8 cellular contexts compared by ENCODE assay signal in genomic region chr7:2864204-2864985, GRCh38. TPM values are rescaled to one million over a fixed set of nuclear protein-coding genes. Genes with fewer than 3 reads are reported as not detected.
A peak's percentile ranks its signal among the peaks of the same experiment; 100 is the strongest.
DNase-seq lines count a peak whose midpoint lies in the region; ATAC-seq and TF ChIP-seq lines count a peak whose summit lies in the region.

No MANE protein-coding gene starts in this region.

- H3K79me2 ChIP-seq in Loucy (ENCODE audit: insufficient read depth, low read length) = peaks cover 4% of the 10 kb centered on the region; the same call in 1 of the 2 replicates

- H3K4me1 Mint-ChIP-seq in chondrocyte (ENCODE audit: low read depth) = peaks cover 29% of the 10 kb centered on the region
- H3K4me1 Mint-ChIP-seq in nephron = peaks cover 20% of the 10 kb centered on the region
- peaks cover 9% of the 10 kb centered on the region for H3K4me1 Mint-ChIP-seq in endodermal cell

- no peaks in the 10 kb centered on the region for H3F3A ChIP-seq in Loucy (ENCODE audit: low read depth)

- no peaks in the 10 kb centered on the region for H3K36me3 Mint-ChIP-seq in chondrocyte (ENCODE audit: low read depth)
- no peaks in the 10 kb centered on the region for H3K36me3 Mint-ChIP-seq in nephron (ENCODE audit: low read depth)
- no peaks in the 10 kb centered on the region for H3K36me3 Mint-ChIP-seq in endodermal cell (ENCODE audit: low read depth)

- H3K9me3 ChIP-seq in Loucy (ENCODE audit: insufficient read depth, low read depth, low read length) = no peaks in the 10 kb centered on the region
- H3K9me3 ChIP-seq in endodermal cell (ENCODE audit: control insufficient read depth, low read length) = no peaks in the 10 kb centered on the region

- peak overlapping the region; percentile 85 for H3K4me2 ChIP-seq in Loucy (ENCODE audit: low read depth, low read length, poor library complexity, severe bottlenecking)

- TF ChIP-seq CTCF in Loucy (conservative IDR thresholded peaks at IDR 0.05; ENCODE audit: low read length) = no peak
- TF ChIP-seq CTCF in chondrocyte (IDR thresholded peaks at IDR 0.05) = no peak
- no peak for TF ChIP-seq CTCF in nephron (IDR thresholded peaks at IDR 0.05; ENCODE audit: unreplicated experiment in 3 of 3)
- no peak for TF ChIP-seq CTCF in endodermal cell (conservative IDR thresholded peaks at IDR 0.05)

- H3K4me1 ChIP-seq in Loucy (ENCODE audit: insufficient read depth, low read length, poor library complexity, severe bottlenecking) = peaks cover 23% of the 10 kb centered on the region
- H3K4me1 ChIP-seq in endodermal cell (ENCODE audit: control insufficient read depth, insufficient read depth, low read length) = no peaks in the 10 kb centered on the region

- H3K9ac ChIP-seq in Loucy (ENCODE audit: low read depth, low read length, poor library complexity, severe bottlenecking) (no peak overlapping the region), endodermal cell (ENCODE audit: extremely low read depth, low read length, poor library complexity, severe bottlenecking) (no peak overlapping the region)

- H3K36me3 ChIP-seq in Loucy (ENCODE audit: insufficient read depth, low read length) (no peaks in the 10 kb centered on the region), endodermal cell (ENCODE audit: control insufficient read depth, insufficient read depth, low read length) (no peaks in the 10 kb centered on the region)

- H3K27ac Mint-ChIP-seq in chondrocyte (ENCODE audit: unreplicated experiment) = peak overlapping the region; percentile 99
- peak overlapping the region; percentile 82 to 93 (median 82) for H3K27ac Mint-ChIP-seq in nephron
- no peak overlapping the region for H3K27ac Mint-ChIP-seq in endodermal cell

- WGBS in endodermal cell (ENCODE audit: insufficient coverage in 1 of 2, insufficient read length in 1 of 2), 2 experiments = 94 to 98% methylated on average over 11 to 12 of the region's 12 CpGs

- peak overlapping the region; percentile 68 for H3K4me3 Mint-ChIP-seq in chondrocyte (ENCODE audit: unreplicated experiment)
- no peak overlapping the region for H3K4me3 Mint-ChIP-seq in nephron
- no peak overlapping the region for H3K4me3 Mint-ChIP-seq in endodermal cell

- ATAC-seq in HG03521 (IDR thresholded peaks at IDR 0.05; ENCODE audit: unreplicated experiment) = no peak

- peak; percentile 25 for DNase-seq in ACHN
- DNase-seq in chondrocyte (ENCODE audit: low spot score) = no peak
- no peak for DNase-seq in Ammon's horn (ENCODE audit: low spot score)
- DNase-seq in endodermal cell = no peak
- no peak for DNase-seq in UCSD-AML1 (lab: John Stamatoyannopoulos, UW; ENCODE audit: unreplicated experiment)

- H3K27me3 Mint-ChIP-seq in chondrocyte (ENCODE audit: low read depth) = no peaks in the 10 kb centered on the region
- peaks cover 3% of the 10 kb centered on the region for H3K27me3 Mint-ChIP-seq in nephron (ENCODE audit: low read depth)
- no peaks in the 10 kb centered on the region for H3K27me3 Mint-ChIP-seq in endodermal cell (ENCODE audit: insufficient read depth)

- H3K27ac ChIP-seq in endodermal cell (ENCODE audit: low read depth, low read length) = no peak overlapping the region

- H4K20me1 ChIP-seq in Loucy (ENCODE audit: insufficient read depth, low read length, poor library complexity, severe bottlenecking) = no peaks in the 10 kb centered on the region

- no peak overlapping the region for H2AFZ ChIP-seq in Loucy (ENCODE audit: low read length)

- in situ Hi-C loops in ACHN (cut with HindIII; ENCODE audit: low pct_ligation_motif_present, low pct_unique_long_range_greater_than_20kb, low sequenced_read_pairs) = no loop called here

- H3K27me3 ChIP-seq in Loucy (ENCODE audit: insufficient read depth, low read length, poor library complexity, severe bottlenecking) (no peaks in the 10 kb centered on the region), endodermal cell (ENCODE audit: control insufficient read depth, insufficient read depth, low read length, poor library complexity, severe bottlenecking) (no peaks in the 10 kb centered on the region)

- H3K9me2 ChIP-seq in Loucy (replicated peaks; ENCODE audit: low read depth, low read length) = no peaks in the 10 kb centered on the region

- H3K4me3 ChIP-seq in Loucy (ENCODE audit: low read length, poor library complexity, severe bottlenecking) (peak overlapping the region; percentile 72), endodermal cell (ENCODE audit: low read length) (no peak overlapping the region)

- no peaks in the 10 kb centered on the region for H3K9me3 Mint-ChIP-seq in chondrocyte (ENCODE audit: low read depth)
- no peaks in the 10 kb centered on the region for H3K9me3 Mint-ChIP-seq in nephron
- H3K9me3 Mint-ChIP-seq in endodermal cell = no peaks in the 10 kb centered on the region

RNA-seq across cellular contexts. Expression of gene GNA12, which starts 20.3 kb away (rescaled TPM):
- total RNA-seq in chondrocyte (77.5 to 111 TPM (median 108 TPM) in 3 replicates), endodermal cell (10 to 100 TPM; 55.0 to 64.7 TPM)
- 45.7 TPM for polyA plus RNA-seq in endodermal cell (2013, experiment 1 of 2)
- polyA plus RNA-seq in endodermal cell (2013, experiment 2 of 2) = 44.9 TPM
